In the genomic region with DNA sequence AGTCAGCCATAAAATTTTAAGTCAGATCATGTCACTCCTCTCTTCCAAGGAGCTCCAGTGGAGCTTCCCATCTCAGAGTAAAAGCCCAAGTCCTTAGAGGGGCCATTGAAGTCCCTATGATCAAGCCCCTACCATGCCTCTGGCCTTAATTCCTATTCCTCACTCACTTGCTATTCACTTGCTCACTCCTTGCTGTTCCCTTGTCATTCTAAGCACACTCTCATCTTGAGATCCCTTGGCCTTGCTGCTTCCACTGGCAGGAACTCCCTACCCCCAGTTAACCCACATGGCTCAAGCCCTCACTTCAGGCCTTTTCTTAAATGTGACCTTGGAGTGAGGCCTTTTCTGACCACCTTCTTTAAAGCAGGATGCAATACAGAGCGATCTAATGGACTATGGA, we compare ENCODE assay signal across 17 cellular contexts. TPM values are rescaled to one million over a fixed set of nuclear protein-coding genes. Genes with fewer than 3 reads are reported as not detected.
A peak's percentile ranks its signal among the peaks of the same experiment; 100 is the strongest.
DNase-seq lines count a peak whose midpoint lies in the region; ATAC-seq, FAIRE-seq and TF ChIP-seq lines count a peak whose summit lies in the region.
"Had no signal": no experiment of that assay in that cellular context is flagged by ENCODE, and none has a peak within 500 bp of the region (broad histone marks: within the 10 kb centered on the region; RNA-seq: fewer than 3 reads in every experiment).

No MANE protein-coding gene starts in this region.

- no peak overlapping the region for H2BK5ac ChIP-seq in H1 (ENCODE audit: low read depth, low read length)

- no peak overlapping the region for H2BK120ac ChIP-seq in H1 (replicated peaks; ENCODE audit: low read depth, low read length)

- H3K23ac ChIP-seq in H1 (ENCODE audit: insufficient read length), result no peak overlapping the region

- no peak overlapping the region for H3K4ac ChIP-seq in H1 (replicated peaks; ENCODE audit: insufficient read length, low read depth, low read length)

- WGBS in H1 (ENCODE audit: extremely low coverage in 1 of 2, insufficient coverage in 1 of 2, insufficient read length in 1 of 2, insufficient replicate concordance in 2 of 2, low coverage in 1 of 2, low lambda C conversion rate in 2 of 2, missing lambda C conversion rate in 1 of 2), 2 experiments, result 71% methylated on average over 1 of the region's 1 CpG; no CpG with 5 or more reads in 1 of the 2 experiments

- ATAC-seq in HG03097 (IDR thresholded peaks at IDR 0.05; ENCODE audit: low FRiP score, unreplicated experiment), result no peak
- ATAC-seq: CD8-positive, alpha-beta T cell; GM12878 had no signal

- CTCF ChIA-PET in H1 (lab: Charles Lee; ENCODE audit: partially characterized antibody), result interaction anchor here (1.3 to 3.1 kb wide), 2 partner anchors 10 to 86 kb away, joined by 3 to 25 read pairs; a partner anchor contains a TSS

- no peaks in the 10 kb centered on the region for H3K79me1 ChIP-seq in H1 (ENCODE audit: low read depth, low read length)

- H4K8ac ChIP-seq in H1 (ENCODE audit: extremely low read depth, insufficient read depth, low read length), result no peak overlapping the region

- H4K91ac ChIP-seq in H1 (replicated peaks; ENCODE audit: insufficient read length, low read length), result no peak overlapping the region

- H3K36me3 ChIP-seq in H7 (replicated peaks; ENCODE audit: control insufficient read depth, insufficient read depth, low read length) (no peaks in the 10 kb centered on the region), H1 (ENCODE audit: control insufficient read depth in 2 of 4, insufficient read depth in 4 of 4, low read length in 3 of 4) (no peaks in the 10 kb centered on the region), osteoblast (ENCODE audit: insufficient read depth, low read length) (no peaks in the 10 kb centered on the region)
- H3K36me3 ChIP-seq: BLaER1 treated with 17β-estradiol and CSF1 and Interleukin-3, amounts not matched to agents 10 nM and 100 nM had no signal

- H4K5ac ChIP-seq in H1 (ENCODE audit: insufficient read length, low read depth, low read length), result no peak overlapping the region

- TF ChIP-seq CTCF in H1 (IDR thresholded peaks at IDR 0.05; ENCODE audit: control extremely low read depth in 1 of 3, insufficient read depth in 1 of 3, low read depth in 1 of 3, low read length in 3 of 3), result no peak
- no peak for TF ChIP-seq CTCF in osteoblast (IDR thresholded peaks at IDR 0.05; ENCODE audit: extremely low read depth, low read depth, low read length)

- no peaks in the 10 kb centered on the region for H3K23me2 ChIP-seq in H1 (ENCODE audit: low read depth, low read length)

- H2AK5ac ChIP-seq in H1 (ENCODE audit: low read depth, low read length), result no peak overlapping the region

- H2AFZ ChIP-seq in H1 (ENCODE audit: low read length) (peak overlapping the region; percentile 95), osteoblast (ENCODE audit: low read length) (peak overlapping the region; percentile 0)

- no peaks in the 10 kb centered on the region for H4K20me1 ChIP-seq in H1 (replicated peaks in 1 of 2; ENCODE audit: control insufficient read depth in 1 of 2, insufficient read depth in 2 of 2, low read length in 2 of 2)
- H4K20me1 ChIP-seq in osteoblast (ENCODE audit: insufficient read depth, low read length), result no peaks in the 10 kb centered on the region
- H4K20me1 ChIP-seq: BLaER1 treated with 17β-estradiol and CSF1 and Interleukin-3, amounts not matched to agents 10 nM and 100 nM had no signal

- no peak overlapping the region for H2BK20ac ChIP-seq in H1 (ENCODE audit: low read length)

- H3K79me2 ChIP-seq in H1 (ENCODE audit: control insufficient read depth in 1 of 2, insufficient read depth in 2 of 2, low read length in 2 of 2) (no peaks in the 10 kb centered on the region), osteoblast (ENCODE audit: insufficient read depth, low read length) (no peaks in the 10 kb centered on the region)

- no peak overlapping the region for H3K4me3 ChIP-seq in H7 (ENCODE audit: insufficient read depth, low read depth, low read length)
- H3K4me3 ChIP-seq in H1 (ENCODE audit: extremely low read depth in 1 of 4, insufficient read depth in 2 of 4, low read depth in 3 of 4, low read length in 4 of 4), result no peak overlapping the region
- H3K4me3 ChIP-seq in osteoblast (ENCODE audit: insufficient read depth, low read length), result no peak overlapping the region
- H3K4me3 ChIP-seq: BLaER1 treated with 17β-estradiol and CSF1 and Interleukin-3, amounts not matched to agents 10 nM and 100 nM; GM12878 had no signal

- H3K27ac ChIP-seq in H1 (ENCODE audit: low read depth, low read length), result no peak overlapping the region
- H3K27ac ChIP-seq in osteoblast (ENCODE audit: low read depth, low read length), result no peak overlapping the region
- H3K27ac ChIP-seq: BLaER1 treated with 17β-estradiol and CSF1 and Interleukin-3, amounts not matched to agents 10 nM and 100 nM had no signal

- H3K9me3 ChIP-seq in H1 (ENCODE audit: insufficient read depth in 2 of 2, low read depth in 1 of 2, low read length in 1 of 2) (peaks cover 9% of the 10 kb centered on the region in 2 experiments; a peak in 3 of 4 replicates), osteoblast (ENCODE audit: low read depth, low read length) (no peaks in the 10 kb centered on the region)

- TF ChIP-seq EP300 in H1 (IDR thresholded peaks at IDR 0.05; ENCODE audit: borderline replicate concordance in 1 of 2, low read depth in 2 of 2, low read length in 2 of 2), result no peak

- no peak for TF ChIP-seq POLR2A in H1 (IDR thresholded peaks at IDR 0.05; ENCODE audit: control extremely low read depth in 1 of 2, low read depth in 2 of 2, low read length in 2 of 2)

- no peak overlapping the region for H2BK15ac ChIP-seq in H1 (ENCODE audit: low read length)

- H3K18ac ChIP-seq in H1 (ENCODE audit: extremely low read depth, low read length), result no peak overlapping the region

- peak; percentile 18 for DNase-seq in H7
- no peak for DNase-seq in H1 (ENCODE audit: low read depth in 1 of 2, low spot score in 2 of 2)
- DNase-seq in osteoblast (ENCODE audit: insufficient read length, low spot score, missing footprints), result no peak
- no peak for DNase-seq in NCI-H345 (lab: John Stamatoyannopoulos, UW)
- no peak for DNase-seq in NCI-H2107 (lab: John Stamatoyannopoulos, UW)
- DNase-seq in GM19238 (ENCODE audit: insufficient read length, low spot score), result no peak
- DNase-seq: 8988T; Calu3; CD8-positive, alpha-beta T cell; DMS79 treated with DMSO at 0.1 percent for 48 hours; GOT3; HCEC 1CT; KBM-7 had no signal

- no peak overlapping the region for H2BK12ac ChIP-seq in H1 (ENCODE audit: low read depth, low read length)

- H3K56ac ChIP-seq in H1 (replicated peaks; ENCODE audit: insufficient read length, low read depth, low read length), result no peak overlapping the region

- no peak for TF ChIP-seq RAD21 in H1 (IDR thresholded peaks at IDR 0.05 in 1 of 2, conservative IDR thresholded peaks at IDR 0.05 in 1 of 2; ENCODE audit: low read depth in 2 of 2, low read length in 2 of 2)

- POLR2A ChIA-PET in H1 (lab: Charles Lee; ENCODE audit: partially characterized antibody), result interaction anchor here (1.1 to 1.2 kb wide), 2 partner anchors 24 to 97 kb away, joined by 3 to 5 read pairs; a partner anchor contains a TSS

- H3K9ac ChIP-seq in H1 (replicated peaks in 1 of 4; ENCODE audit: extremely low read depth in 1 of 4, low read depth in 3 of 4, low read length in 3 of 4), result no peak overlapping the region
- H3K9ac ChIP-seq: BLaER1 treated with 17β-estradiol and CSF1 and Interleukin-3, amounts not matched to agents 10 nM and 100 nM had no signal

- H3K14ac ChIP-seq in H1 (ENCODE audit: insufficient read length), result no peak overlapping the region

- H3K4me2 ChIP-seq in H1 (ENCODE audit: insufficient read depth in 1 of 2, low read depth in 2 of 2, low read length in 2 of 2) (no peak overlapping the region; a peak in 1 of 4 replicates), osteoblast (ENCODE audit: insufficient read depth, low read length) (no peak overlapping the region)
- H3K4me2 ChIP-seq: BLaER1 treated with 17β-estradiol and CSF1 and Interleukin-3, amounts not matched to agents 10 nM and 100 nM had no signal

- FAIRE-seq in H1 (lab: Jason Lieb, UNC), result no peak
- FAIRE-seq: GM12878, HTR-8/SVneo had no signal

- peaks cover 0 to 7% (median 3%) of the 10 kb centered on the region in 4 experiments; a peak in 4 of 7 replicates for H3K4me1 ChIP-seq in H1 (replicated peaks in 1 of 4; ENCODE audit: control insufficient read depth in 3 of 4, insufficient read depth in 4 of 4, low read length in 3 of 4)
- H3K4me1 ChIP-seq in osteoblast (ENCODE audit: insufficient read depth, low read length), result peaks cover 8% of the 10 kb centered on the region

- no peaks in the 10 kb centered on the region; the same call in 1 of the 2 replicates for H3K27me3 ChIP-seq in H7 (ENCODE audit: control insufficient read depth, insufficient read depth, low read length)
- no peaks in the 10 kb centered on the region for H3K27me3 ChIP-seq in H1 (replicated peaks in 1 of 4; ENCODE audit: control insufficient read depth in 3 of 4, extremely low read depth in 1 of 4, insufficient read depth in 3 of 4, low read length in 3 of 4)
- no peaks in the 10 kb centered on the region for H3K27me3 ChIP-seq in osteoblast (ENCODE audit: insufficient read depth, low read length)
- H3K27me3 ChIP-seq: BLaER1 treated with 17β-estradiol and CSF1 and Interleukin-3, amounts not matched to agents 10 nM and 100 nM had no signal

TF ChIP-seq in H1, 55 proteins besides CTCF, POLR2A, EP300 and RAD21:
- TF ChIP-seq FOSL1 (IDR thresholded peaks at IDR 0.05; ENCODE audit: insufficient read depth, low read depth, low read length) (no peak), KDM1A (IDR thresholded peaks at IDR 0.05; ENCODE audit: borderline replicate concordance, low read length) (no peak), POU5F1 (IDR thresholded peaks at IDR 0.05; ENCODE audit: low read depth, low read length) (no peak), ZNF274 (IDR thresholded peaks at IDR 0.05; ENCODE audit: borderline replicate concordance, extremely low read depth, low read length) (no peak), CBX5 (IDR thresholded peaks at IDR 0.05; ENCODE audit: low read depth, low read length) (no peak), NRF1 (IDR thresholded peaks at IDR 0.05; ENCODE audit: low read depth, low read length) (no peak)

RNA-seq across cellular contexts. Expression of a gene that starts 12.3 kb away (rescaled TPM):
- total RNA-seq in H7 (2014; rRNA removed; shearing (Covaris generic)), result 14.5 and 19.5 TPM in 2 replicates
- total RNA-seq in H1 (2021; fragmentation: NEBNext Ultra II Directional; extraction: Animal tissue kit (Norgen Biotek cat#: 25700)), result 22.8 and 25.7 TPM in 2 replicates
- polyA plus RNA-seq in H1 (2011; rRNA removed), result 7.6 and 9.5 TPM in 2 replicates
- 6.1 TPM for polyA plus RNA-seq in H1 (2011; cell fraction: cytosol; rRNA removed)
- 16.7 TPM for polyA plus RNA-seq in H1 (2011; cell fraction: nucleus; rRNA removed)
- polyA plus RNA-seq in H1 (2012, experiment 1 of 2), result 5.4 to 10.6 TPM (median 6.8 TPM) in 4 replicates
- 0.49 TPM for polyA plus RNA-seq in H1 (2012, experiment 2 of 2)
- polyA plus RNA-seq in H1 (2013, experiment 1 of 2), result 9.9 TPM
- polyA plus RNA-seq in H1 (2013, experiment 2 of 2), result 10.1 TPM
- 39.8 and 64.3 TPM in 2 replicates for polyA minus RNA-seq in H1 (2011; rRNA and poly(A)+ RNA removed)
- polyA minus RNA-seq in H1 (2011; cell fraction: cytosol; rRNA and poly(A)+ RNA removed), result 20.4 TPM
- polyA minus RNA-seq in H1 (2011; cell fraction: nucleus; rRNA and poly(A)+ RNA removed), result 62.1 TPM
- total RNA-seq in osteoblast, result 42.3 and 52.7 TPM in 2 replicates
